ENCODE assay signal across 9 cellular contexts in genomic region chr7:48472640-48473039, GRCh38.
"Had no signal": no experiment of that assay in that cellular context is flagged by ENCODE, and none has a peak within 500 bp of the region (broad histone marks: within the 10 kb centered on the region; RNA-seq: fewer than 3 reads in every experiment).

No MANE protein-coding gene starts in this region.

- FAIRE-seq: HepG2 had no signal

- H3K4me3 ChIP-seq: GM23248, HAP-1 had no signal

- H3K9me3 ChIP-seq: HAP-1 had no signal

- H3K9ac ChIP-seq: GM23248 had no signal

- DNase-seq: GM23248, GOT3, H7, HFFc6, KG1 had no signal

- H2AFZ ChIP-seq: GM23248 had no signal

- H3K27ac ChIP-seq: GM23248, HL-60 had no signal

- H3K36me3 ChIP-seq: HAP-1 had no signal

- ATAC-seq: HCT116, HepG2 had no signal
